In the genomic region with DNA sequence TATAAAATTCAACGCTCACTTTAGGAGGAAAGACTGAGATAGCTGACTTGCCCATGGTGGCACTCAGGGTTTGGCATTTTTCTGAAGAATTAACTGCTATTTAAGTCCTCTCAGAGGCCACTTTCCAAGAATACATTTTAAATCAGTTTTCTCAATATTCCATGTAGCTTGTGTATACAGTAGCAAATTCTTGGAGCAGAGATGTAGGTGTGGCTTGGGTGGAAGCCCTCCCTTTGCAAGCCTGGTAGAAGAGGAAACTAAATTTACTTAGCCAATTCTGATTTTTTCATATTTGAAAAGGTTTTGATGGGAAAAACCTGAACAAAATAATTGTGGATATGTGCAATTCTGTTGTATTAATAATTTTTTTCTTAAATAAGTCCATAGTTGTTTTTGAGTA, we compare ENCODE assay signal across 16 cellular contexts. TPM values are rescaled to one million over a fixed set of nuclear protein-coding genes. Genes with fewer than 3 reads are reported as not detected.
DNase-seq lines count a peak whose midpoint lies in the region; ATAC-seq, FAIRE-seq and TF ChIP-seq lines count a peak whose summit lies in the region.
"Had no signal": no experiment of that assay in that cellular context is flagged by ENCODE, and none has a peak within 500 bp of the region (broad histone marks: within the 10 kb centered on the region; RNA-seq: fewer than 3 reads in every experiment).

No MANE protein-coding gene starts in this region.

- H4K20me1 ChIP-seq in K562 (replicated peaks; ENCODE audit: control insufficient read depth, insufficient read depth, low read length), result no peaks in the 10 kb centered on the region

- H3K9ac ChIP-seq in K562 (ENCODE audit: insufficient read depth in 1 of 2, low read depth in 2 of 2, low read length in 2 of 2), result no peak overlapping the region

- intact Hi-C loops in K562 (cut with micrococcal nuclease), result no loop called here
- intact Hi-C loops in left lung (cut with DNase I), result no loop called here
- intact Hi-C loops in thyroid gland (cut with DNase I), result no loop called here
- intact Hi-C loops in vagina (cut with DNase I), result no loop called here

- POLR2A ChIA-PET in K562 (lab: Yijun Ruan, JAX), result interaction anchor here (0.7 to 1.9 kb wide), 3 partner anchors 14 to 526 kb away, joined by 3 to 12 read pairs (median 3); a partner anchor contains a TSS

- no peaks in the 10 kb centered on the region for H3K36me3 ChIP-seq in K562 (ENCODE audit: control insufficient read depth, insufficient read depth, low read length)
- H3K36me3 ChIP-seq in left lung, result no peaks in the 10 kb centered on the region
- H3K36me3 ChIP-seq in thyroid gland, result no peaks in the 10 kb centered on the region
- no peaks in the 10 kb centered on the region for H3K36me3 ChIP-seq in vagina
- H3K36me3 ChIP-seq: spleen had no signal

- BruUV-seq in K562 (replicated peaks; lab: Mats Ljungman, UMichigan), result no TSS peak

- TF ChIP-seq CTCF in HFFc6 (IDR thresholded peaks at IDR 0.05), result no peak
- no peak for TF ChIP-seq CTCF in K562 (IDR thresholded peaks at IDR 0.05 in 2 of 3, conservative IDR thresholded peaks at IDR 0.05 in 1 of 3; ENCODE audit: insufficient read depth in 2 of 3, low read depth in 1 of 3, low read length in 3 of 3)
- TF ChIP-seq CTCF in left lung (IDR thresholded peaks at IDR 0.05), result no peak
- no peak for TF ChIP-seq CTCF in thyroid gland (IDR thresholded peaks at IDR 0.05)
- no peak for TF ChIP-seq CTCF in vagina (IDR thresholded peaks at IDR 0.05)

- H3K27me3 Mint-ChIP-seq in HFFc6 (ENCODE audit: insufficient read depth), result no peaks in the 10 kb centered on the region; the same call in 1 of the 2 replicates
- peaks cover 6% of the 10 kb centered on the region for H3K27me3 Mint-ChIP-seq in activated naive CD4-positive, alpha-beta T cell treated with anti-CD3 and anti-CD28 coated beads, Interleukin-2, amount 10 ng/mL, durations not matched to agents 7 days and 5 days

- no peak for DNase-seq in HFFc6
- no peak for DNase-seq in K562 (ENCODE audit: extremely low read depth in 1 of 4, low spot score in 3 of 4)
- no peak for DNase-seq in left lung
- no peak for DNase-seq in thyroid gland
- DNase-seq in activated naive CD4-positive, alpha-beta T cell treated with anti-CD3 and anti-CD28 coated beads, Interleukin-2, amount 10 ng/mL, durations not matched to agents 7 days and 5 days, result no peak
- DNase-seq in NCI-H524 treated with DMSO at 0.1 percent for 48 hours (lab: John Stamatoyannopoulos, UW), result no peak
- DNase-seq in vagina (ENCODE audit: extremely low spot score in 2 of 2), result no peak
- DNase-seq: activated CD8-positive, alpha-beta memory T cell treated with anti-CD3 and anti-CD28 coated beads, Interleukin-2, amount 50 U/mL, for 4 hours; activated naive CD4-positive, alpha-beta T cell treated with Interleukin-2 at 50 U/mL for 16 hours; NCI-H1048; NCI-H524; spleen had no signal

- in situ Hi-C loops in K562 (cut with MboI), result no loop called here

- H3K9me1 ChIP-seq in K562 (ENCODE audit: control insufficient read depth, insufficient read depth, low read length), result no peaks in the 10 kb centered on the region

- no peak overlapping the region for H3K4me2 ChIP-seq in K562 (ENCODE audit: insufficient read depth, low read length)

- H3K27ac Mint-ChIP-seq in HFFc6, result peak overlapping the region; percentile 61; the same call in 1 of the 2 replicates
- no peak overlapping the region for H3K27ac Mint-ChIP-seq in activated naive CD4-positive, alpha-beta T cell treated with anti-CD3 and anti-CD28 coated beads, Interleukin-2, amount 10 ng/mL, durations not matched to agents 7 days and 5 days
- H3K27ac Mint-ChIP-seq: stimulated activated naive CD8-positive, alpha-beta T cell treated with anti-CD3 and anti-CD28 coated beads, Interleukin-15, Interleukin-2, amounts not matched to agents 100 ng/mL and 50 ng/mL, for 24 hours had no signal

- FAIRE-seq in K562 (lab: Jason Lieb, UNC), result no peak

- no peaks in the 10 kb centered on the region for H3K9me3 Mint-ChIP-seq in HFFc6
- no peaks in the 10 kb centered on the region for H3K9me3 Mint-ChIP-seq in activated naive CD4-positive, alpha-beta T cell treated with anti-CD3 and anti-CD28 coated beads, Interleukin-2, amount 10 ng/mL, durations not matched to agents 7 days and 5 days
- H3K9me3 Mint-ChIP-seq: stimulated activated naive CD8-positive, alpha-beta T cell treated with anti-CD3 and anti-CD28 coated beads, Interleukin-15, Interleukin-2, amounts not matched to agents 100 ng/mL and 50 ng/mL, for 24 hours had no signal

- no peaks in the 10 kb centered on the region for H3K9me3 ChIP-seq in K562 (replicated peaks; ENCODE audit: control insufficient read depth, insufficient read depth, low read depth, low read length)
- no peaks in the 10 kb centered on the region for H3K9me3 ChIP-seq in left lung
- no peaks in the 10 kb centered on the region for H3K9me3 ChIP-seq in thyroid gland
- no peaks in the 10 kb centered on the region for H3K9me3 ChIP-seq in vagina
- H3K9me3 ChIP-seq: body of pancreas, spleen had no signal

- H3K27ac ChIP-seq in K562 (ENCODE audit: extremely low read depth, low read depth, low read length), result peak overlapping the region; percentile 45; the same call in 1 of the 3 replicates
- H3K27ac ChIP-seq in left lung, result peak overlapping the region; percentile 25 to 53
- H3K27ac ChIP-seq in thyroid gland, result peak overlapping the region; percentile 0 to 73 (median 66)
- no peak overlapping the region for H3K27ac ChIP-seq in vagina
- H3K27ac ChIP-seq: body of pancreas had no signal

- CTCF ChIA-PET in K562 (lab: Yijun Ruan, JAX; ENCODE audit: low intra/inter-chr PET ratio), result no interaction called here
- CTCF ChIA-PET in activated naive CD4-positive, alpha-beta T cell treated with anti-CD3 and anti-CD28 coated beads, Interleukin-2, amount 10 ng/mL, durations not matched to agents 7 days and 5 days (lab: Charles Lee), result interaction anchor here (1.6 kb wide), 1 partner anchor 72 kb away, joined by 3 read pairs; no protein-coding TSS in a partner anchor

- no peak for ATAC-seq in K562
- ATAC-seq in left lung, result peak; percentile 66
- ATAC-seq in GM19035 (IDR thresholded peaks at IDR 0.05; ENCODE audit: unreplicated experiment), result no peak

- H3K4me1 Mint-ChIP-seq in HFFc6 (ENCODE audit: low read depth), result peaks cover 30% of the 10 kb centered on the region
- no peaks in the 10 kb centered on the region for H3K4me1 Mint-ChIP-seq in activated naive CD4-positive, alpha-beta T cell treated with anti-CD3 and anti-CD28 coated beads, Interleukin-2, amount 10 ng/mL, durations not matched to agents 7 days and 5 days

- TF ChIP-seq EP300 in K562 (IDR thresholded peaks at IDR 0.05; ENCODE audit: low read length), result no peak

- H2AFZ ChIP-seq in K562 (ENCODE audit: low read depth, low read length), result no peak overlapping the region

- WGBS in K562 (ENCODE audit: insufficient coverage, low coverage, missing lambda C conversion rate), result 12% methylated on average over 1 of the region's 1 CpG
- WGBS in thyroid gland, 2 donors, result 89% methylated on average over 1 of the region's 1 CpG

- no peaks in the 10 kb centered on the region for H3K79me2 ChIP-seq in K562 (ENCODE audit: control insufficient read depth, insufficient read depth, low read length)

- TF ChIP-seq POLR2A in K562 (conservative IDR thresholded peaks at IDR 0.05) (no peak), thyroid gland (IDR thresholded peaks at IDR 0.05) (no peak), vagina (IDR thresholded peaks at IDR 0.05) (no peak)

- TF ChIP-seq RAD21 in K562 (CRISPR knock-in tag; conservative IDR thresholded peaks at IDR 0.05 in 1 of 2, IDR thresholded peaks at IDR 0.05 in 1 of 2), result no peak

- H3K4me1 ChIP-seq in K562 (replicated peaks in 1 of 2; ENCODE audit: control insufficient read depth in 2 of 2, insufficient read depth in 2 of 2, low read length in 2 of 2) (peaks cover 0 to 6% of the 10 kb centered on the region in 2 experiments; a peak in 3 of 5 replicates), left lung (peaks cover 5 to 21% of the 10 kb centered on the region in 2 donors), thyroid gland (peaks cover 18 to 41% of the 10 kb centered on the region in 2 donors), vagina (peaks cover 8% of the 10 kb centered on the region)

- H3K4me3 ChIP-seq in K562 (no peak overlapping the region), left lung (no peak overlapping the region), thyroid gland (replicated peaks in 1 of 3) (no peak overlapping the region), vagina (no peak overlapping the region)
- H3K4me3 ChIP-seq: body of pancreas, SK-N-MC, spleen had no signal

- H3K4me3 Mint-ChIP-seq in HFFc6, result no peak overlapping the region
- H3K4me3 Mint-ChIP-seq in activated naive CD4-positive, alpha-beta T cell treated with anti-CD3 and anti-CD28 coated beads, Interleukin-2, amount 10 ng/mL, durations not matched to agents 7 days and 5 days, result no peak overlapping the region
- H3K4me3 Mint-ChIP-seq: stimulated activated naive CD8-positive, alpha-beta T cell treated with anti-CD3 and anti-CD28 coated beads, Interleukin-15, Interleukin-2, amounts not matched to agents 100 ng/mL and 50 ng/mL, for 24 hours had no signal

- H3K27me3 ChIP-seq in K562 (ENCODE audit: control insufficient read depth in 2 of 2, insufficient read depth in 2 of 2, low read length in 2 of 2), result no peaks in the 10 kb centered on the region
- H3K27me3 ChIP-seq in left lung, result no peaks in the 10 kb centered on the region
- no peaks in the 10 kb centered on the region for H3K27me3 ChIP-seq in thyroid gland
- no peaks in the 10 kb centered on the region for H3K27me3 ChIP-seq in vagina
- H3K27me3 ChIP-seq: body of pancreas, spleen had no signal

- H3K36me3 Mint-ChIP-seq in HFFc6 (ENCODE audit: low read depth), result no peaks in the 10 kb centered on the region
- no peaks in the 10 kb centered on the region for H3K36me3 Mint-ChIP-seq in activated naive CD4-positive, alpha-beta T cell treated with anti-CD3 and anti-CD28 coated beads, Interleukin-2, amount 10 ng/mL, durations not matched to agents 7 days and 5 days

RNA-seq across cellular contexts. Expression of a gene that starts 14.0 kb away (rescaled TPM):
- 10 to 100 TPM; 66.9 to 88.1 (median 80.7) TPM for total RNA-seq in HFFc6 (2021; fragmentation: NEBNext Ultra II Directional; extraction: Animal tissue kit (Norgen Biotek cat#: 25700))
- total RNA-seq in K562 (2011; cell fraction: chromatin; rRNA removed; ENCODE audit: low replicate concordance), result 44.5 and 102 TPM in 2 replicates
- total RNA-seq in K562 (2011; cell fraction: nucleolus; rRNA removed), result 19.5 and 40.0 TPM in 2 replicates
- 34.2 and 43.0 TPM in 2 replicates for total RNA-seq in K562 (2011; cell fraction: nucleoplasm; rRNA removed)
- total RNA-seq in K562 (2014; rRNA removed) (10.4 and 10.7 TPM in 2 replicates), K562 (2014; rRNA removed; fragmentation: Illumina TruSeq; extraction: Trizol) (17.6 and 18.4 TPM in 2 replicates), K562 (2015; rRNA removed; fragmentation: Illumina TruSeq; extraction: Trizol) (16.2 and 16.5 TPM in 2 replicates), K562 (2021) (15.5 and 17.7 TPM in 2 replicates), left lung (100 to 1,000 TPM in 1 of 2 donors, 10 to 100 TPM in 1; 90.0 to 175 TPM), thyroid gland (100 to 1,000 TPM; 136 to 186 (median 143) TPM), vagina (55.0 TPM)
- polyA plus RNA-seq in K562 (2011; rRNA removed) (16.2 and 16.3 TPM in 2 replicates), K562 (2014; fragmentation: Illumina TruSeq; extraction: Trizol) (8.5 and 10.3 TPM in 2 replicates), K562 (2014; fragmentation: Nextera tagmentation; extraction: Ambion mirVana) (1 to 10 TPM; 3.7 to 4.6 TPM), K562 (2014; rRNA removed) (7.4 and 8.8 TPM in 2 replicates)
- 3.6 and 7.9 TPM in 2 replicates for polyA plus RNA-seq in K562 (2011; cell fraction: cytosol; rRNA removed)
- polyA plus RNA-seq in K562 (2011; cell fraction: nucleus; rRNA removed), result 29.1 and 37.9 TPM in 2 replicates
- polyA plus RNA-seq in K562 (2012), result 8.4 and 15.6 TPM in 2 replicates
- polyA minus RNA-seq in K562 (2011; rRNA and poly(A)+ RNA removed), result 32.1 and 40.9 TPM in 2 replicates
- 16.9 and 21.9 TPM in 2 replicates for polyA minus RNA-seq in K562 (2011; cell fraction: cytosol; rRNA and poly(A)+ RNA removed)
- 25.4 and 40.0 TPM in 2 replicates for polyA minus RNA-seq in K562 (2011; cell fraction: nucleus; rRNA and poly(A)+ RNA removed)
